ENCODE assay signal across 8 cellular contexts in genomic region chr13:73835138-73835721, GRCh38.
DNase-seq lines count a peak whose midpoint lies in the region; ATAC-seq and TF ChIP-seq lines count a peak whose summit lies in the region.

No MANE protein-coding gene starts in this region.

- H3K27me3 ChIP-seq in lower lobe of right lung (ENCODE audit: low read depth): no peaks in the 10 kb centered on the region

- TF ChIP-seq CTCF in GM12865 (IDR thresholded peaks at IDR 0.05; ENCODE audit: insufficient read depth, low read depth, low read length, missing control alignments) (peak; percentile 37), lower lobe of right lung (IDR thresholded peaks at IDR 0.05) (peak; percentile 59)

- H3K36me3 ChIP-seq in lower lobe of right lung: no peaks in the 10 kb centered on the region

- ATAC-seq in HG02938 (IDR thresholded peaks at IDR 0.05; ENCODE audit: unreplicated experiment) (peak; percentile 66), lower lobe of right lung (peak in 1 of 2 donors; percentile 61), HG02623 (IDR thresholded peaks at IDR 0.05; ENCODE audit: unreplicated experiment) (no peak)

- no peaks in the 10 kb centered on the region for H3K4me1 ChIP-seq in lower lobe of right lung

- intact Hi-C loops in lower lobe of right lung (cut with DNase I): no loop called here
- intact Hi-C loops in head of caudate nucleus (cut with DNase I): loop anchor here (10.0 kb wide), 1 partner anchor 1400 kb away; no protein-coding TSS in a partner anchor

- in situ Hi-C loops in ACHN (cut with HindIII; ENCODE audit: low pct_ligation_motif_present, low pct_unique_long_range_greater_than_20kb, low sequenced_read_pairs): no loop called here

- H3K4me3 ChIP-seq in GM12865 (ENCODE audit: low read depth, low read length): no peak overlapping the region
- H3K4me3 ChIP-seq in lower lobe of right lung: no peak overlapping the region

- H3K27ac ChIP-seq in lower lobe of right lung: no peak overlapping the region

- H3K9me3 ChIP-seq in lower lobe of right lung: no peaks in the 10 kb centered on the region

- DNase-seq in ACHN: peak; percentile 61
- peak; percentile 52 for DNase-seq in GM12865 (ENCODE audit: low read depth)
- peak; percentile 55 for DNase-seq in NCI-H526 treated with DMSO at 0.1 percent for 48 hours (lab: John Stamatoyannopoulos, UW)
- DNase-seq in cerebellum (ENCODE audit: low spot score): peak; percentile 51
- DNase-seq in lower lobe of right lung: no peak
- DNase-seq in head of caudate nucleus: no peak

Comparison
In these comparisons a context has a peak if more than half of its experiments do, and no peak if none do; other contexts are left out.
1. DNase-seq: peak in ACHN (single experiment), GM12865 (single experiment), NCI-H526 treated with DMSO at 0.1 percent for 48 hours (single experiment) and cerebellum (single experiment); none in lower lobe of right lung (single experiment) and head of caudate nucleus (0 of 42).